In the genomic region with DNA sequence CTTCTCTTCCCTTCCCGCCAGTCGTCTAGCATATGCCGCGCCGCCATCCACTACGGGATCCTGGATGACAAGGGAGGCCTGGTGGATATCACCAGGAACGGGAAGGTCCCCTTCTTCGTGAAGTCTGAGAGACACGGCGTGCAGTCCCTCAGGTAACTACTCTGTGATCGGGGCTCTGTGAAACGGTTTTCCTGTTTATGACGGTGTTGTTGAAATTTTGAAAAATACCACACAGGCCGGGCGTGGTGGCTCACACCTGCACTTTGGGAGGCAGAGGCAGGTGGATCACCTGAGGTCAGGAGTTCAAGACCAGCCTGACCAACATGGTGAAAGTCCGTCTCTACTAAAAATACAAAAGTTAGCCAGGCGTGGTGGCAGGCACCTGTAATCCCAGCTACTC, we compare ENCODE assay signal across 1 cellular context. TPM values are rescaled to one million over a fixed set of nuclear protein-coding genes. Genes with fewer than 3 reads are reported as not detected.
"Had no signal": no experiment of that assay in that cellular context is flagged by ENCODE, and none has a peak within 500 bp of the region (broad histone marks: within the 10 kb centered on the region; RNA-seq: fewer than 3 reads in every experiment).

No MANE protein-coding gene starts in this region.

RNA-seq across cellular contexts. Expression of gene CRISPLD2, which starts 53.2 kb away (rescaled TPM):
- polyA plus RNA-seq: IgD-negative memory B cell had no signal
